ENCODE assay signal across 8 cellular contexts in the genomic region with DNA sequence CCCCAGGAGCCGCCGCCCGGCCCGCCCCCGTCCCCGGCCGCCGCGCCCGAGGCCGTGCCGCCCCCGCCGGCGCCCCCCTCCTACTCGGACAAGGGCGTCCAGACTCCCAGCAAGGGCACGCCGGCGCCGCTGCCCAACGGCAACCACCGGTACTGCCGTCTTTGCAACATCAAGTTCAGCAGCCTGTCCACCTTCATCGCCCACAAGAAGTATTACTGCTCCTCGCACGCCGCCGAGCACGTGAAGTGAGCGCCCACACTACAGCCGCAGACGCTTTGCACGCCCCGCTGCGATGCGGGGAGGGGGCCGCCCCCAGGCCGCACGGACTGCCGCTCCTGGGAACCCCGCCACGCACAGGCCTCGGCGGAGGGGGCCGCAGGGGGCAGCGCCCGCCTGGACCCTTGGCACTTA. TPM values are rescaled to one million over a fixed set of nuclear protein-coding genes. Genes with fewer than 3 reads are reported as not detected.
A peak's percentile ranks its signal among the peaks of the same experiment; 100 is the strongest.
DNase-seq lines count a peak whose midpoint lies in the region; ATAC-seq and TF ChIP-seq lines count a peak whose summit lies in the region.

No MANE protein-coding gene starts in this region.

- peak overlapping the region; percentile 64 for H3K27ac Mint-ChIP-seq in activated CD4-positive, alpha-beta memory T cell treated with anti-CD3 and anti-CD28 coated beads, Interleukin-2, amount 10 ng/mL, durations not matched to agents 7 days and 5 days
- peak overlapping the region; percentile 88 for H3K27ac Mint-ChIP-seq in progenitor cell of endocrine pancreas

- peak; percentile 19 for ATAC-seq in GM18498 (IDR thresholded peaks at IDR 0.05; ENCODE audit: unreplicated experiment)
- ATAC-seq in HG03342 (IDR thresholded peaks at IDR 0.05; ENCODE audit: unreplicated experiment), result peak; percentile 25

- DNase-seq in activated CD4-positive, alpha-beta memory T cell treated with anti-CD3 and anti-CD28 coated beads, Interleukin-2, amount 10 ng/mL, durations not matched to agents 7 days and 5 days, result no peak
- DNase-seq in fibroblast of pulmonary artery (ENCODE audit: low read depth) (peak; percentile 35), progenitor cell of endocrine pancreas (ENCODE audit: low spot score, unreplicated experiment) (peak; percentile 10), SIG-M5 (lab: John Stamatoyannopoulos, UW) (no peak), putamen (ENCODE audit: low spot score) (no peak), EL (no peak)

- CTCF ChIA-PET in activated CD4-positive, alpha-beta memory T cell treated with anti-CD3 and anti-CD28 coated beads, Interleukin-2, amount 10 ng/mL, durations not matched to agents 7 days and 5 days (lab: Charles Lee), result no interaction called here

- H3K27me3 Mint-ChIP-seq in activated CD4-positive, alpha-beta memory T cell treated with anti-CD3 and anti-CD28 coated beads, Interleukin-2, amount 10 ng/mL, durations not matched to agents 7 days and 5 days, result no peaks in the 10 kb centered on the region
- peaks cover 6% of the 10 kb centered on the region for H3K27me3 Mint-ChIP-seq in progenitor cell of endocrine pancreas

- H3K4me3 ChIP-seq in fibroblast of pulmonary artery (replicated peaks; ENCODE audit: low read depth, low read length), result peak overlapping the region; percentile 40

- H3K4me3 Mint-ChIP-seq in activated CD4-positive, alpha-beta memory T cell treated with anti-CD3 and anti-CD28 coated beads, Interleukin-2, amount 10 ng/mL, durations not matched to agents 7 days and 5 days, result peak overlapping the region; percentile 66
- no peak overlapping the region for H3K4me3 Mint-ChIP-seq in progenitor cell of endocrine pancreas (ENCODE audit: low read depth)

- peaks cover 3% of the 10 kb centered on the region for H3K4me1 Mint-ChIP-seq in activated CD4-positive, alpha-beta memory T cell treated with anti-CD3 and anti-CD28 coated beads, Interleukin-2, amount 10 ng/mL, durations not matched to agents 7 days and 5 days
- peaks cover 18% of the 10 kb centered on the region for H3K4me1 Mint-ChIP-seq in progenitor cell of endocrine pancreas (ENCODE audit: low read depth)

- POLR2A ChIA-PET in activated CD4-positive, alpha-beta memory T cell treated with anti-CD3 and anti-CD28 coated beads, Interleukin-2, amount 10 ng/mL, durations not matched to agents 7 days and 5 days (lab: Charles Lee), result interaction anchor here (1.5 to 1.9 kb wide), 2 partner anchors 35 to 83 kb away, joined by 5 read pairs; a partner anchor contains a TSS

- H3K9me3 Mint-ChIP-seq in activated CD4-positive, alpha-beta memory T cell treated with anti-CD3 and anti-CD28 coated beads, Interleukin-2, amount 10 ng/mL, durations not matched to agents 7 days and 5 days, result no peaks in the 10 kb centered on the region
- H3K9me3 Mint-ChIP-seq in progenitor cell of endocrine pancreas (ENCODE audit: low read depth), result no peaks in the 10 kb centered on the region

- peaks cover 3% of the 10 kb centered on the region for H3K36me3 Mint-ChIP-seq in activated CD4-positive, alpha-beta memory T cell treated with anti-CD3 and anti-CD28 coated beads, Interleukin-2, amount 10 ng/mL, durations not matched to agents 7 days and 5 days (ENCODE audit: low read depth)
- H3K36me3 Mint-ChIP-seq in progenitor cell of endocrine pancreas (ENCODE audit: insufficient read depth), result peaks cover 35% of the 10 kb centered on the region

- TF ChIP-seq CTCF in fibroblast of pulmonary artery (IDR thresholded peaks at IDR 0.05; ENCODE audit: low read length, missing control alignments) (no peak), progenitor cell of endocrine pancreas (IDR thresholded peaks at IDR 0.05; ENCODE audit: unreplicated experiment) (no peak)

RNA-seq across cellular contexts. Expression of a gene that starts 35.5 kb away (rescaled TPM):
- 10 to 100 TPM; 75.9 to 78.6 TPM for total RNA-seq in activated CD4-positive, alpha-beta memory T cell treated with anti-CD3 and anti-CD28 coated beads, Interleukin-2, amount 10 ng/mL, durations not matched to agents 7 days and 5 days
- total RNA-seq in progenitor cell of endocrine pancreas, result 67.5 and 70.7 TPM in 2 replicates

Comparison
In these comparisons a context has a peak if more than half of its experiments do, and no peak if none do; other contexts are left out.
1. DNase-seq: peak in fibroblast of pulmonary artery (single experiment) and progenitor cell of endocrine pancreas (single experiment); none in activated CD4-positive, alpha-beta memory T cell treated with anti-CD3 and anti-CD28 coated beads, Interleukin-2, amount 10 ng/mL, durations not matched to agents 7 days and 5 days (single experiment), SIG-M5 (single experiment), putamen (single experiment) and EL (single experiment).